In genomic region chr14:75134644-75135043, GRCh38 we compare ENCODE assay signal across 30 cellular contexts. TPM values are rescaled to one million over a fixed set of nuclear protein-coding genes. Genes with fewer than 3 reads are reported as not detected.
A peak's percentile ranks its signal among the peaks of the same experiment; 100 is the strongest.
DNase-seq lines count a peak whose midpoint lies in the region; TF ChIP-seq lines count a peak whose summit lies in the region.
"Had no signal": no experiment of that assay in that cellular context is flagged by ENCODE, and none has a peak within 500 bp of the region (broad histone marks: within the 10 kb centered on the region; RNA-seq: fewer than 3 reads in every experiment).

No MANE protein-coding gene starts in this region.

- peaks cover 26% of the 10 kb centered on the region for H3K36me3 Mint-ChIP-seq in progenitor cell of endocrine pancreas (ENCODE audit: insufficient read depth)

- H3K36me3 ChIP-seq in SK-N-MC (ENCODE audit: insufficient read depth, low read length): peaks cover 34% of the 10 kb centered on the region
- H3K36me3 ChIP-seq: colonic mucosa had no signal

- no peaks in the 10 kb centered on the region for H3K27me3 Mint-ChIP-seq in progenitor cell of endocrine pancreas
- H3K27me3 Mint-ChIP-seq: CD4-positive, CD25-positive, alpha-beta regulatory T cell; IgD-negative memory B cell; T-cell had no signal

- H3K4me3 Mint-ChIP-seq in progenitor cell of endocrine pancreas (ENCODE audit: low read depth): no peak overlapping the region
- H3K4me3 Mint-ChIP-seq: activated T-helper 1 cell treated with anti-CD3 and anti-CD28 coated beads, Interleukin-12 subunit alpha, Interleukin-12 subunit beta, Interleukin-2, Interleukin-4 antibody, amounts not matched to agents 30 ng/mL and 10 ng/mL and 1 ng/mL, durations not matched to agents 14 hours and 24 hours and 36 hours; IgD-negative memory B cell; nephron progenitor cell; stimulated activated effector memory CD8-positive, alpha-beta T cell treated with anti-CD3 and anti-CD28 coated beads, Interleukin-12 subunit alpha, Interleukin-12 subunit beta, amount 100 ng/mL, for 72 hours; T-cell had no signal

- H3K27ac ChIP-seq in SK-N-MC (0 out of 2 replicates have a peak overlapping the region, but pooled peaks have one; percentile 52), epithelial cell of prostate (peak overlapping the region; percentile 15)
- H3K27ac ChIP-seq: cardiac muscle cell, colonic mucosa, GM23248, suprapubic skin had no signal

- no peak overlapping the region for H3K9ac ChIP-seq in SK-N-MC (ENCODE audit: insufficient read length)
- H3K9ac ChIP-seq: GM23248 had no signal

- peak overlapping the region; percentile 51 for H3K27ac Mint-ChIP-seq in progenitor cell of endocrine pancreas
- H3K27ac Mint-ChIP-seq: activated T-helper 1 cell treated with anti-CD3 and anti-CD28 coated beads, Interleukin-12 subunit alpha, Interleukin-12 subunit beta, Interleukin-2, Interleukin-4 antibody, amounts not matched to agents 30 ng/mL and 10 ng/mL and 1 ng/mL, durations not matched to agents 14 hours and 24 hours and 36 hours; nephron progenitor cell; stimulated activated effector memory CD8-positive, alpha-beta T cell treated with anti-CD3 and anti-CD28 coated beads, Interleukin-12 subunit alpha, Interleukin-12 subunit beta, amount 100 ng/mL, for 72 hours had no signal

- H3K4me3 ChIP-seq in SK-N-MC: no peak overlapping the region
- H3K4me3 ChIP-seq: cardiac muscle cell, colonic mucosa, GM23248, heart left ventricle, suprapubic skin had no signal

- H3K4me1 Mint-ChIP-seq in progenitor cell of endocrine pancreas (ENCODE audit: low read depth): peaks cover 10% of the 10 kb centered on the region
- H3K4me1 Mint-ChIP-seq: nephron progenitor cell had no signal

- H3K9me3 ChIP-seq in SK-N-MC (ENCODE audit: low read depth, low read length): peaks cover 6% of the 10 kb centered on the region
- H3K9me3 ChIP-seq: colonic mucosa, heart left ventricle, suprapubic skin had no signal

- H3K9me3 Mint-ChIP-seq in progenitor cell of endocrine pancreas (ENCODE audit: low read depth): no peaks in the 10 kb centered on the region
- H3K9me3 Mint-ChIP-seq: activated T-helper 1 cell treated with anti-CD3 and anti-CD28 coated beads, Interleukin-12 subunit alpha, Interleukin-12 subunit beta, Interleukin-2, Interleukin-4 antibody, amounts not matched to agents 30 ng/mL and 10 ng/mL and 1 ng/mL, durations not matched to agents 14 hours and 24 hours and 36 hours; CD4-positive, CD25-positive, alpha-beta regulatory T cell; IgD-negative memory B cell; stimulated activated effector memory CD8-positive, alpha-beta T cell treated with anti-CD3 and anti-CD28 coated beads, Interleukin-12 subunit alpha, Interleukin-12 subunit beta, amount 100 ng/mL, for 72 hours; T-cell had no signal

- DNase-seq in NCI-H345 (lab: John Stamatoyannopoulos, UW) (peak; percentile 5), NCI-H345 treated with DMSO at 0.1 percent for 48 hours (lab: John Stamatoyannopoulos, UW; ENCODE audit: unreplicated experiment) (no peak), SK-N-MC (ENCODE audit: low read depth, low spot score) (no peak), epithelial cell of prostate (ENCODE audit: low read depth, low spot score) (no peak), progenitor cell of endocrine pancreas (ENCODE audit: low spot score, unreplicated experiment) (no peak), germinal center (ENCODE audit: low spot score) (no peak)
- no peak for DNase-seq in activated effector memory CD4-positive, alpha-beta T cell treated with Interleukin-2 at 50 U/mL for 16 hours
- no peak for DNase-seq in activated CD4-positive, alpha-beta T cell treated with anti-CD3 and anti-CD28 coated beads, Interleukin-2, amount 50 U/mL, for 48 hours
- DNase-seq: activated CD4-positive, CD25-positive, alpha-beta regulatory T cell; activated naive CD4-positive, alpha-beta T cell treated with anti-CD3 and anti-CD28 coated beads, Interleukin-2, amount 50 U/mL, for 16 hours; anterior cingulate cortex; CD4-positive, CD25-positive, alpha-beta regulatory T cell; colonic mucosa; effector CD8-positive, alpha-beta T cell; erythroblast; GM23248; heart left ventricle; kidney; left ventricle myocardium superior; midbrain; NCI-H146; NCI-H510A; nephron progenitor cell; RPMI8226; T-cell had no signal

- TF ChIP-seq CTCF in progenitor cell of endocrine pancreas (IDR thresholded peaks at IDR 0.05; ENCODE audit: unreplicated experiment): no peak

RNA-seq across cellular contexts. Expression of gene NEK9, which starts 7.8 kb away (rescaled TPM):
- total RNA-seq in progenitor cell of endocrine pancreas: 97.1 and 100 TPM in 2 replicates

RNA-seq across cellular contexts. Expression of gene TMED10, which starts 41.8 kb away (rescaled TPM):
- 282 and 288 TPM in 2 replicates for total RNA-seq in progenitor cell of endocrine pancreas
